Comparison of ENCODE assay signal across 25 cellular contexts in the genomic region with DNA sequence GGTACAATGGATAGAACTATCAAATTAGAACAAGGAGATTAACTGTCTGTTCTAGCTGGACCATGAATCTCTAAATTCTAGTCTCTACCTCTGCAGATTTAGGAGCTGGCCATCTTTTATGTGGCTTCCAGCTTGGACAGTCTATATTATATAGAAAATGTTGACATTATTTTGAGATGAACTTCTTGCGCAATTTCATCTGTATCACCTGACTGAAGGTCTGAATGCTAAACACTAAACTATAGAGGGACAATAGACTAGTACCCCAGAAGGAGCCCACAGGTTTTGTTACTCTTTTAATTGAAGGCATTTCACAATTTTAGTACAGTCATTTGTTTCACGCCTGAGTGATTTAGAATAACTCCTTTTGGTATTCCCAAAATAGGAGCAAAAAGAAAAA.
"Had no signal": no experiment of that assay in that cellular context is flagged by ENCODE, and none has a peak within 500 bp of the region (broad histone marks: within the 10 kb centered on the region; RNA-seq: fewer than 3 reads in every experiment).

No MANE protein-coding gene starts in this region.

- H3K4me1 ChIP-seq: colonic mucosa, esophagus squamous epithelium, gastrocnemius medialis, heart right ventricle, left lung, lower lobe of right lung had no signal

- H3K9me3 ChIP-seq: colonic mucosa, esophagus squamous epithelium, gastrocnemius medialis, lower lobe of right lung had no signal

- H3K27ac ChIP-seq: colonic mucosa, epithelial cell of prostate, esophagus squamous epithelium, gastrocnemius medialis, heart right ventricle, left lung, lower lobe of right lung had no signal

- FAIRE-seq: endometrium, islet of Langerhans, keratinocyte had no signal

- DNase-seq: colonic mucosa; cortex of kidney; effector CD8-positive, alpha-beta T cell; effector memory CD8-positive, alpha-beta T cell; endodermal cell; erythroblast; esophagus squamous epithelium; foreskin fibroblast; foreskin melanocyte; gastrocnemius medialis; glutamatergic neuron; head of caudate nucleus; heart right ventricle; hippocampal formation; left cardiac atrium; left lung; left ventricle myocardium superior; lower lobe of right lung; mesenchymal stem cell; naive thymus-derived CD4-positive, alpha-beta T cell had no signal

- H3K4me3 ChIP-seq: colonic mucosa, esophagus squamous epithelium, gastrocnemius medialis, heart right ventricle, left lung, lower lobe of right lung had no signal

- H3K27me3 ChIP-seq: colonic mucosa, esophagus squamous epithelium, gastrocnemius medialis, heart right ventricle, left lung had no signal

- ATAC-seq: effector memory CD8-positive, alpha-beta T cell; esophagus mucosa; gastrocnemius medialis; heart right ventricle; left cardiac atrium; left lung; left ventricle myocardium superior; lower lobe of right lung; naive thymus-derived CD4-positive, alpha-beta T cell had no signal

- H3K36me3 ChIP-seq: colonic mucosa, esophagus squamous epithelium, gastrocnemius medialis, heart right ventricle, left lung, lower lobe of right lung had no signal
